In genomic region chr17:32931686-32932085, GRCh38 we compare ENCODE assay signal across 33 cellular contexts. TPM values are rescaled to one million over a fixed set of nuclear protein-coding genes. Genes with fewer than 3 reads are reported as not detected.
DNase-seq lines count a peak whose midpoint lies in the region; ATAC-seq, FAIRE-seq and TF ChIP-seq lines count a peak whose summit lies in the region.
"Had no signal": no experiment of that assay in that cellular context is flagged by ENCODE, and none has a peak within 500 bp of the region (broad histone marks: within the 10 kb centered on the region; RNA-seq: fewer than 3 reads in every experiment).

No MANE protein-coding gene starts in this region.

- no peak overlapping the region for H3K9ac ChIP-seq in endothelial cell of umbilical vein (replicated peaks; ENCODE audit: extremely low read depth, insufficient read depth, low read length)
- H3K9ac ChIP-seq: KMS-11, SK-N-SH had no signal

- intact Hi-C loops in endothelial cell of umbilical vein (cut with micrococcal nuclease), result loop anchor here (10.0 kb wide), 1 partner anchor 257 kb away; no protein-coding TSS in a partner anchor
- intact Hi-C loops in sciatic nerve (cut with DNase I), result no loop called here

- H4K20me1 ChIP-seq in endothelial cell of umbilical vein (replicated peaks; ENCODE audit: control insufficient read depth, extremely low read depth, insufficient read depth, low read length), result no peaks in the 10 kb centered on the region

- H3K27ac ChIP-seq in endothelial cell of umbilical vein (ENCODE audit: insufficient read depth, low read depth, low read length), result no peak overlapping the region
- H3K27ac ChIP-seq: brain microvascular endothelial cell, heart right ventricle, KMS-11, testis had no signal

- no peaks in the 10 kb centered on the region for H3K9me3 ChIP-seq in endothelial cell of umbilical vein (replicated peaks; ENCODE audit: control insufficient read depth, insufficient read depth, low read length)
- H3K9me3 ChIP-seq: heart right ventricle, SK-N-SH, testis had no signal

- H3K4me1 ChIP-seq in endothelial cell of umbilical vein (ENCODE audit: control insufficient read depth, extremely low read depth, insufficient read depth, low read length), result peaks cover 35% of the 10 kb centered on the region

- DNase-seq in 8988T (peak; percentile 32), RKO (ENCODE audit: low spot score) (peak; percentile 17), endothelial cell of umbilical vein (ENCODE audit: low read depth, low spot score) (no peak), kidney epithelial cell (ENCODE audit: low read depth) (peak; percentile 58), sciatic nerve (ENCODE audit: low spot score) (no peak), OCI-M1 (lab: John Stamatoyannopoulos, UW) (no peak)
- DNase-seq: activated CD4-positive, CD25-positive, alpha-beta regulatory T cell; activated gamma-delta T cell treated with Interleukin-2 at 50 U/mL for 16 hours; activated T-cell treated with anti-CD3 and anti-CD28 coated beads, Interleukin-2, amount 50 U/mL, for 24 hours; brain microvascular endothelial cell; Calu3; effector CD4-positive, alpha-beta T cell; heart right ventricle; left colon; MM.1S; NCI-H1105 treated with DMSO at 0.1 percent for 48 hours; NCI-H1930; NCI-H526; SK-N-SH; small intestine; stimulated activated CD4-positive, alpha-beta T cell treated with anti-CD3 and anti-CD28 coated beads, Interleukin-1b, Interleukin-23, amount 100 ng/mL, for 48 hours; stimulated activated naive CD8-positive, alpha-beta T cell treated with anti-CD3 and anti-CD28 coated beads, Interleukin-15, Interleukin-2, amounts not matched to agents 100 U/mL and 50 U/mL, for 24 hours; testis had no signal

- CTCF ChIA-PET in endothelial cell of umbilical vein (lab: Charles Lee), result interaction anchor here (0.9 to 1.2 kb wide), 2 partner anchors 10 to 55 kb away, joined by 3 to 4 read pairs; partner anchors contain the start of gene MYO1D

- FAIRE-seq in endothelial cell of umbilical vein (lab: Jason Lieb, UNC), result peak; percentile 62
- FAIRE-seq: A204.1, small intestine had no signal

- ATAC-seq in sciatic nerve, result no peak
- no peak for ATAC-seq in HG03521 (IDR thresholded peaks at IDR 0.05; ENCODE audit: unreplicated experiment)
- no peak for ATAC-seq in GM19397 (IDR thresholded peaks at IDR 0.05; ENCODE audit: unreplicated experiment)
- ATAC-seq: GM23338; heart right ventricle; left colon; Right ventricle myocardium inferior; stimulated activated naive CD8-positive, alpha-beta T cell treated with anti-CD3 and anti-CD28 coated beads, Interleukin-15, Interleukin-2, amounts not matched to agents 100 U/mL and 50 U/mL, for 24 hours had no signal

- no peak for TF ChIP-seq POLR2A in endothelial cell of umbilical vein (IDR thresholded peaks at IDR 0.05; ENCODE audit: low read depth, low read length)

- dilution Hi-C loops in endothelial cell of umbilical vein (cut with MboI; ENCODE audit: extremely low pct_ligation_motif_present, low sequenced_read_pairs), result no loop called here

- BruUV-seq in endothelial cell of umbilical vein (replicated peaks; lab: Mats Ljungman, UMichigan), result no TSS peak

- no peaks in the 10 kb centered on the region for H3K79me2 ChIP-seq in endothelial cell of umbilical vein (ENCODE audit: control insufficient read depth, insufficient read depth, low read length)

- POLR2A ChIA-PET in endothelial cell of umbilical vein (lab: Charles Lee), result no interaction called here

- H3K27me3 ChIP-seq in endothelial cell of umbilical vein (ENCODE audit: control insufficient read depth in 2 of 2, insufficient read depth in 2 of 2, low read length in 2 of 2) (no peaks in the 10 kb centered on the region), kidney epithelial cell (ENCODE audit: control insufficient read depth, insufficient read depth, low read length) (no peaks in the 10 kb centered on the region)
- H3K27me3 ChIP-seq: brain microvascular endothelial cell, testis had no signal

- H3K9me1 ChIP-seq in endothelial cell of umbilical vein (replicated peaks; ENCODE audit: control insufficient read depth, extremely low read depth, insufficient read depth, low read length), result no peaks in the 10 kb centered on the region

- TF ChIP-seq CTCF in endothelial cell of umbilical vein (IDR thresholded peaks at IDR 0.05; ENCODE audit: extremely low read depth in 1 of 2, insufficient read depth in 1 of 2, low read depth in 1 of 2, low read length in 2 of 2), result no peak
- TF ChIP-seq CTCF in kidney epithelial cell (IDR thresholded peaks at IDR 0.05; ENCODE audit: insufficient read depth, low read length, poor library complexity, severe bottlenecking), result no peak

- H3K4me3 ChIP-seq in endothelial cell of umbilical vein (replicated peaks in 1 of 3; ENCODE audit: insufficient read depth in 1 of 3, low read depth in 1 of 3, low read length in 3 of 3) (no peak overlapping the region), kidney epithelial cell (ENCODE audit: low read depth, low read length) (no peak overlapping the region)
- H3K4me3 ChIP-seq: GM23338, heart right ventricle, testis had no signal

- no peak overlapping the region for H2AFZ ChIP-seq in endothelial cell of umbilical vein (ENCODE audit: low read depth, low read length)
- H2AFZ ChIP-seq: GM23338 had no signal

- peaks cover 18 to 24% of the 10 kb centered on the region in 2 experiments for H3K36me3 ChIP-seq in endothelial cell of umbilical vein (ENCODE audit: control insufficient read depth in 2 of 2, extremely low read depth in 1 of 2, insufficient read depth in 2 of 2, low read length in 2 of 2)
- H3K36me3 ChIP-seq in kidney epithelial cell (ENCODE audit: control insufficient read depth, insufficient read depth, low read length), result peaks cover under 1% of the 10 kb centered on the region

- H3K4me2 ChIP-seq in endothelial cell of umbilical vein (ENCODE audit: insufficient read depth, low read length), result no peak overlapping the region
- H3K4me2 ChIP-seq: GM23338, KMS-11, SK-N-SH had no signal

TF ChIP-seq in endothelial cell of umbilical vein, 7 proteins besides CTCF, POLR2A, EP300 and RAD21:
- no peak for TF ChIP-seq MYC (IDR thresholded peaks at IDR 0.05; ENCODE audit: low read depth, low read length)

RNA-seq across cellular contexts. Expression of gene TMEM98, which starts 3.7 kb away (rescaled TPM):
- total RNA-seq in endothelial cell of umbilical vein, result 83.6 and 101 TPM in 2 replicates
- 427 and 456 TPM in 2 replicates for polyA plus RNA-seq in endothelial cell of umbilical vein
- 332 and 366 TPM in 2 replicates for polyA plus RNA-seq in endothelial cell of umbilical vein (2011; cell fraction: cytosol; rRNA removed)
- 220 and 248 TPM in 2 replicates for polyA plus RNA-seq in endothelial cell of umbilical vein (2011; cell fraction: nucleus; rRNA removed)
- 143 and 151 TPM in 2 replicates for polyA plus RNA-seq in endothelial cell of umbilical vein (2012)
- polyA minus RNA-seq in endothelial cell of umbilical vein, result 441 and 489 TPM in 2 replicates
- not detected for polyA minus RNA-seq in endothelial cell of umbilical vein (2011; cell fraction: cytosol; rRNA and poly(A)+ RNA removed)
- polyA minus RNA-seq in endothelial cell of umbilical vein (2011; cell fraction: nucleus; rRNA and poly(A)+ RNA removed), result 52.7 and 71.3 TPM in 2 replicates
- 81.1 and 109 TPM in 2 replicates for total RNA-seq in kidney epithelial cell
- 123 TPM for total RNA-seq in sciatic nerve

RNA-seq across cellular contexts. Expression of gene MYO1D, which starts 54.8 kb away (rescaled TPM):
- total RNA-seq in endothelial cell of umbilical vein (85.5 and 101 TPM in 2 replicates), kidney epithelial cell (95.5 and 98.1 TPM in 2 replicates), sciatic nerve (57.8 TPM)
- 34.8 and 37.8 TPM in 2 replicates for polyA plus RNA-seq in endothelial cell of umbilical vein
- 56.3 and 56.6 TPM in 2 replicates for polyA plus RNA-seq in endothelial cell of umbilical vein (2011; cell fraction: cytosol; rRNA removed)
- polyA plus RNA-seq in endothelial cell of umbilical vein (2011; cell fraction: nucleus; rRNA removed), result 44.8 and 49.7 TPM in 2 replicates
- polyA plus RNA-seq in endothelial cell of umbilical vein (2012), result 69.7 and 82.3 TPM in 2 replicates
- polyA minus RNA-seq in endothelial cell of umbilical vein, result 111 and 138 TPM in 2 replicates
- not detected for polyA minus RNA-seq in endothelial cell of umbilical vein (2011; cell fraction: cytosol; rRNA and poly(A)+ RNA removed)
- polyA minus RNA-seq in endothelial cell of umbilical vein (2011; cell fraction: nucleus; rRNA and poly(A)+ RNA removed), result 149 and 254 TPM in 2 replicates

RNA-seq across cellular contexts. Expression of gene SPACA3, which starts 60.0 kb away (rescaled TPM):
- total RNA-seq in endothelial cell of umbilical vein (not detected in 2 replicates), kidney epithelial cell (not detected in 2 replicates), sciatic nerve (1.2 TPM)
- polyA plus RNA-seq in endothelial cell of umbilical vein, result 0.11 TPM in 1 of 2 replicates, not detected in the other
- polyA plus RNA-seq in endothelial cell of umbilical vein (2011; cell fraction: cytosol; rRNA removed), result not detected in 2 replicates
- polyA plus RNA-seq in endothelial cell of umbilical vein (2011; cell fraction: nucleus; rRNA removed), result not detected in 2 replicates
- polyA plus RNA-seq in endothelial cell of umbilical vein (2012), result not detected in 2 replicates
- polyA minus RNA-seq in endothelial cell of umbilical vein, result not detected in 2 replicates
- polyA minus RNA-seq in endothelial cell of umbilical vein (2011; cell fraction: cytosol; rRNA and poly(A)+ RNA removed), result not detected
- not detected in 2 replicates for polyA minus RNA-seq in endothelial cell of umbilical vein (2011; cell fraction: nucleus; rRNA and poly(A)+ RNA removed)
- total RNA-seq: Calu3, epithelial cell of proximal tubule, GM23338, heart right ventricle, left colon, lung microvascular endothelial cell, osteoblast, Right ventricle myocardium inferior, ureter had no signal
- polyA plus RNA-seq: GM23338, heart right ventricle, SK-N-SH had no signal

Comparison
In these comparisons a context has a peak if more than half of its experiments do, and no peak if none do; other contexts are left out.
1. DNase-seq: peak in 8988T (single experiment), RKO (single experiment) and kidney epithelial cell (single experiment); none in endothelial cell of umbilical vein (single experiment), sciatic nerve (single experiment) and OCI-M1 (single experiment).